Comparison of ENCODE assay signal across 23 cellular contexts in the genomic region with DNA sequence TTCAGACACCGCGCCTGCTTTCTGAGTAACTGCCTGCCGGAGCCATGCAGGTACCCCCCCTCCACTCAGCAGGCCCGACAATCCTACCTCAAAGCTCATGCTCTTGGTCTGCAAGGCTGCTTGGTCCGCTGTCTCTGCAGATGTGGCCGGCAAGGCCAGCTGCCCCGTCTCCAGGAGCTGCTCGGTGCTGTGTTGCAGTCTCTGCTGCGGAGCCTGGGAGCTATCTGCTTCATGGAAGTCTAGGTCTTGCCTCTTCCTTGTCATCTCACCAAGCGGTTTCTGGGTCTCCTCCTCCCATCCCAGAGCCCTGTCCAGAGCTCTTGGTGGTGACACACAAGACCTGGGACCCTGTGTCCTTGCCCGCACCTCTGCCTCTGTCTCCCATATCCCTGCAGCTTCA.
"Had no signal": no experiment of that assay in that cellular context is flagged by ENCODE, and none has a peak within 500 bp of the region (broad histone marks: within the 10 kb centered on the region; RNA-seq: fewer than 3 reads in every experiment).

No MANE protein-coding gene starts in this region.

- H3K4me3 Mint-ChIP-seq: dendritic cell treated with granulocyte-macrophage colony-stimulating factor and Interleukin-4, amounts not matched to agents 40 ng/mL and 50 ng/mL, for 4 days; effector memory CD8-positive, alpha-beta T cell; immature natural killer cell; nephron had no signal

- H3K27ac ChIP-seq: epithelial cell of prostate, esophagus muscularis mucosa, gastroesophageal sphincter, left lung, lower lobe of right lung, psoas muscle, right lobe of liver, stomach, thoracic aorta had no signal

- DNase-seq: effector memory CD8-positive, alpha-beta T cell; glutamatergic neuron; immature natural killer cell; lower lobe of right lung; mesenchymal stem cell; midbrain; psoas muscle; retina; right lobe of liver; stimulated activated CD4-positive, alpha-beta T cell treated with anti-CD3 and anti-CD28 coated beads, Interleukin-15, amount 100 ng/mL, for 24 hours; stimulated activated CD4-positive, alpha-beta T cell treated with anti-CD3 and anti-CD28 coated beads, Interleukin-1b, Interleukin-23, amount 100 ng/mL, for 48 hours; stimulated activated CD4-positive, alpha-beta T cell treated with anti-CD3 and anti-CD28 coated beads, Interleukin-4, amount 100 ng/mL, for 24 hours; stimulated activated naive CD4-positive, alpha-beta T cell; trophoblast cell had no signal

- H3K4me1 Mint-ChIP-seq: immature natural killer cell had no signal

- H3K9me3 Mint-ChIP-seq: dendritic cell treated with granulocyte-macrophage colony-stimulating factor and Interleukin-4, amounts not matched to agents 40 ng/mL and 50 ng/mL, for 4 days; effector memory CD8-positive, alpha-beta T cell; nephron had no signal

- H3K27ac Mint-ChIP-seq: dendritic cell treated with granulocyte-macrophage colony-stimulating factor and Interleukin-4, amounts not matched to agents 40 ng/mL and 50 ng/mL, for 4 days; immature natural killer cell; nephron had no signal

- FAIRE-seq: colon had no signal

- ATAC-seq: effector memory CD8-positive, alpha-beta T cell; gastroesophageal sphincter; left lung; lower lobe of right lung; psoas muscle; right lobe of liver had no signal
